ENCODE assay signal across 12 cellular contexts in the genomic region with DNA sequence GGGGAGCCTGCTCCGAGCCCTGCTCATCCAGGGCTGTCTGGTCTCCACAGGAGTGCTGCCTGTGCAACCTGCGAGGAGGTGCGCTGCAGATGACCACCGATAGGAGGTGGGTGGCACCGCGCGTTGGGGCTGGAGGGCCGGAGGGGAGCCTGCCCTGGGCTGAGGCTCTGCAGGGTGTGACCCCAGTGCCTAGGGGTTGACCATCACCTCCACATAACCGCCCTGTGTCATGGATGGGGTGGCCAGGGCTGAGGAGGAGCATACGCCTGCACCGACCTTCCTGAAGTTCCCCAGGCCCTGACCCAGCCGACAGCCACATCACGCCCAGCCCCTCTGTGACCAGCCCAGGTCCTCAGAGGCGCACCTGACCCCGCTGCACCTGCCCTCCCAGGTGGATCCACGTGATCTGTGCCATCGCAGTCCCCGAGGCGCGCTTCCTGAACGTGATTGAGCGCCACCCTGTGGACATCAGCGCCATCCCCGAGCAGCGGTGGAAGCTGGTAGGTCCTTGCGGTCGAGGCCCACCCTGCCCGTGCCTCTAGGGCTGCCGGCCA.
DNase-seq lines count a peak whose midpoint lies in the region; ATAC-seq and TF ChIP-seq lines count a peak whose summit lies in the region.
"Had no signal": no experiment of that assay in that cellular context is flagged by ENCODE, and none has a peak within 500 bp of the region (broad histone marks: within the 10 kb centered on the region; RNA-seq: fewer than 3 reads in every experiment).

No MANE protein-coding gene starts in this region.

- ATAC-seq in HG03175 (IDR thresholded peaks at IDR 0.05; ENCODE audit: unreplicated experiment) = no peak

- no peaks in the 10 kb centered on the region for H3K4me1 Mint-ChIP-seq in HFFc6 (ENCODE audit: low read depth)

- no peak overlapping the region for H2BK5ac ChIP-seq in mesendoderm (ENCODE audit: low read length)

- DNase-seq in ELF-1 (ENCODE audit: low read depth, low spot score) (peak; percentile 81), HFFc6 (no peak), brain microvascular endothelial cell (no peak), mesendoderm (peak; percentile 80), NOMO-1 treated with dmso at 0.1 percent for 144 hours (lab: John Stamatoyannopoulos, UW; ENCODE audit: unreplicated experiment) (no peak), LoVo (ENCODE audit: low spot score) (no peak), cerebellar nuclear complex (lab: John Stamatoyannopoulos, UW) (no peak)
- DNase-seq: foreskin melanocyte, NCI-H2081 treated with DMSO at 0.1 percent for 48 hours had no signal

- no peak overlapping the region for H3K27ac Mint-ChIP-seq in HFFc6

- H3K4me2 ChIP-seq in mesendoderm (ENCODE audit: low read length) = no peak overlapping the region

- H2BK120ac ChIP-seq in mesendoderm (ENCODE audit: low read depth, low read length) = no peak overlapping the region

- H3K36me3 ChIP-seq in brain microvascular endothelial cell (replicated peaks) = peaks cover 38% of the 10 kb centered on the region
- H3K36me3 ChIP-seq in mesendoderm (ENCODE audit: control insufficient read depth, insufficient read depth, low read length) = no peaks in the 10 kb centered on the region

- no peak overlapping the region for H4K8ac ChIP-seq in mesendoderm (ENCODE audit: low read depth, low read length)

- H2BK15ac ChIP-seq in mesendoderm (replicated peaks; ENCODE audit: low read depth) = no peak overlapping the region

- H3K36me3 Mint-ChIP-seq in HFFc6 (ENCODE audit: low read depth) = peaks cover 12% of the 10 kb centered on the region

- H3K4me3 Mint-ChIP-seq in HFFc6 = no peak overlapping the region

- no peaks in the 10 kb centered on the region for H3K79me1 ChIP-seq in mesendoderm (ENCODE audit: low read length)

- H3K79me2 ChIP-seq in mesendoderm (ENCODE audit: control insufficient read depth, insufficient read depth, low read length) = no peaks in the 10 kb centered on the region

- H4K5ac ChIP-seq in mesendoderm (ENCODE audit: low read length) = no peak overlapping the region

- no peak overlapping the region for H3K23ac ChIP-seq in mesendoderm (ENCODE audit: low read length)

- H3K27ac ChIP-seq in brain microvascular endothelial cell (no peak overlapping the region), mesendoderm (ENCODE audit: low read depth, low read length) (no peak overlapping the region)
- H3K27ac ChIP-seq: SK-N-MC, skin epidermis had no signal

- in situ Hi-C loops in brain microvascular endothelial cell (cut with HindIII; ENCODE audit: low pct_ligation_motif_present, low sequenced_read_pairs) = no loop called here

- H2AK5ac ChIP-seq in mesendoderm (ENCODE audit: low read length) = no peak overlapping the region

- no CpG with 5 or more reads among the region's 29 CpGs for WGBS in mesendoderm (ENCODE audit: extremely low coverage, insufficient coverage, low lambda C conversion rate)

- no peak overlapping the region for H3K4me3 ChIP-seq in brain microvascular endothelial cell (ENCODE audit: low read depth, low read length)
- H3K4me3 ChIP-seq in mesendoderm (ENCODE audit: low read length) = no peak overlapping the region
- H3K4me3 ChIP-seq: SK-N-MC, skin epidermis had no signal

- H3K9ac ChIP-seq in mesendoderm (ENCODE audit: low read length) = no peak overlapping the region

- peak; percentile 57 for TF ChIP-seq CTCF in HFFc6 (IDR thresholded peaks at IDR 0.05)
- peak; percentile 54 for TF ChIP-seq CTCF in brain microvascular endothelial cell (IDR thresholded peaks at IDR 0.05; ENCODE audit: low read depth, low read length, missing control alignments)

- peaks cover 5% of the 10 kb centered on the region; the same call in 1 of the 2 replicates for H3K27me3 Mint-ChIP-seq in HFFc6 (ENCODE audit: insufficient read depth)

- no peaks in the 10 kb centered on the region for H3K4me1 ChIP-seq in mesendoderm (ENCODE audit: control insufficient read depth, low read depth, low read length)

- no peaks in the 10 kb centered on the region for H3K27me3 ChIP-seq in brain microvascular endothelial cell (replicated peaks)
- no peaks in the 10 kb centered on the region for H3K27me3 ChIP-seq in mesendoderm (ENCODE audit: insufficient read depth, low read length, poor library complexity)

- H3K18ac ChIP-seq in mesendoderm (ENCODE audit: low read length) = no peak overlapping the region

- H3K9me3 Mint-ChIP-seq in HFFc6 = no peaks in the 10 kb centered on the region

- no peak overlapping the region for H3K56ac ChIP-seq in mesendoderm (ENCODE audit: low read length)

- H3K4ac ChIP-seq in mesendoderm (ENCODE audit: low read depth, low read length) = no peak overlapping the region

Comparison
In these comparisons a context has a peak if more than half of its experiments do, and no peak if none do; other contexts are left out.
1. DNase-seq: peak in ELF-1 (single experiment) and mesendoderm (single experiment); none in HFFc6 (single experiment), brain microvascular endothelial cell (single experiment), NOMO-1 treated with dmso at 0.1 percent for 144 hours (single experiment), LoVo (single experiment) and cerebellar nuclear complex (0 of 2).